In genomic region chr7:116671111-116671510, GRCh38 we compare ENCODE assay signal across 10 cellular contexts. TPM values are rescaled to one million over a fixed set of nuclear protein-coding genes. Genes with fewer than 3 reads are reported as not detected.
DNase-seq lines count a peak whose midpoint lies in the region; ATAC-seq and TF ChIP-seq lines count a peak whose summit lies in the region.
"Had no signal": no experiment of that assay in that cellular context is flagged by ENCODE, and none has a peak within 500 bp of the region (broad histone marks: within the 10 kb centered on the region; RNA-seq: fewer than 3 reads in every experiment).

No MANE protein-coding gene starts in this region.

- H3K4me1 Mint-ChIP-seq in HFFc6 (ENCODE audit: low read depth) (peaks cover 42% of the 10 kb centered on the region), activated B cell treated with CpG ODN at 0.5 μM for 24 hours (peaks cover 20% of the 10 kb centered on the region)

- TF ChIP-seq CTCF in HFFc6 (IDR thresholded peaks at IDR 0.05) = no peak
- TF ChIP-seq CTCF in activated B cell treated with CpG ODN at 0.5 μM for 24 hours (IDR thresholded peaks at IDR 0.05) = no peak
- no peak for TF ChIP-seq CTCF in gastrocnemius medialis (IDR thresholded peaks at IDR 0.05 in 4 of 5, conservative IDR thresholded peaks at IDR 0.05 in 1 of 5)

- H3K27me3 ChIP-seq in right cardiac atrium (ENCODE audit: control insufficient read depth, insufficient read depth) = no peaks in the 10 kb centered on the region
- H3K27me3 ChIP-seq in gastrocnemius medialis = no peaks in the 10 kb centered on the region
- H3K27me3 ChIP-seq: gastroesophageal sphincter had no signal

- WGBS in right cardiac atrium = 73% methylated on average over 7 of the region's 7 CpGs

- H3K36me3 ChIP-seq in gastrocnemius medialis = no peaks in the 10 kb centered on the region
- H3K36me3 ChIP-seq: gastroesophageal sphincter had no signal

- H3K9me3 Mint-ChIP-seq in HFFc6 (no peaks in the 10 kb centered on the region), activated B cell treated with CpG ODN at 0.5 μM for 24 hours (no peaks in the 10 kb centered on the region)

- CTCF ChIA-PET in activated B cell treated with CpG ODN at 0.5 μM for 24 hours (lab: Charles Lee) = interaction anchor here (1.0 to 2.8 kb wide), 5 partner anchors 80 to 139 kb away, joined by 3 to 11 read pairs (median 3); no protein-coding TSS in a partner anchor

- DNase-seq in HFFc6 (no peak), activated B cell treated with CpG ODN at 0.5 μM for 24 hours (no peak), right cardiac atrium (no peak), gastrocnemius medialis (no peak), NCI-H146 treated with DMSO at 0.1 percent for 48 hours (lab: John Stamatoyannopoulos, UW; ENCODE audit: unreplicated experiment) (no peak)

- TF ChIP-seq POLR2A in gastrocnemius medialis (IDR thresholded peaks at IDR 0.05) = no peak

- no peak overlapping the region for H3K27ac ChIP-seq in right cardiac atrium (ENCODE audit: low read length)
- peak overlapping the region; percentile 95 to 96 (median 96) for H3K27ac ChIP-seq in gastrocnemius medialis

- peak overlapping the region; percentile 93 for H3K4me3 Mint-ChIP-seq in HFFc6
- peak overlapping the region; percentile 79 for H3K4me3 Mint-ChIP-seq in activated B cell treated with CpG ODN at 0.5 μM for 24 hours

- H3K27ac Mint-ChIP-seq in HFFc6 = peak overlapping the region; percentile 81
- no peak overlapping the region for H3K27ac Mint-ChIP-seq in activated B cell treated with CpG ODN at 0.5 μM for 24 hours
- H3K27ac Mint-ChIP-seq: activated naive CD8-positive, alpha-beta T cell had no signal

- ATAC-seq in activated B cell treated with CpG ODN at 0.5 μM for 24 hours (ENCODE audit: low read depth) = no peak
- no peak for ATAC-seq in right cardiac atrium
- no peak for ATAC-seq in gastrocnemius medialis
- ATAC-seq in HG02798 (IDR thresholded peaks at IDR 0.05; ENCODE audit: poor library complexity, unreplicated experiment) = no peak
- no peak for ATAC-seq in HG03571 (IDR thresholded peaks at IDR 0.05; ENCODE audit: unreplicated experiment)
- no peak for ATAC-seq in HG03159 (IDR thresholded peaks at IDR 0.05; ENCODE audit: unreplicated experiment)

- H3K36me3 Mint-ChIP-seq in HFFc6 (ENCODE audit: low read depth) (peaks cover 19% of the 10 kb centered on the region; the same call in 1 of the 2 replicates), activated B cell treated with CpG ODN at 0.5 μM for 24 hours (ENCODE audit: low read depth) (no peaks in the 10 kb centered on the region)
- H3K36me3 Mint-ChIP-seq: activated naive CD8-positive, alpha-beta T cell had no signal

- POLR2A ChIA-PET in activated B cell treated with CpG ODN at 0.5 μM for 24 hours (lab: Charles Lee) = interaction anchor here (0.6 to 0.7 kb wide), 2 partner anchors 32 to 413 kb away, joined by 3 to 5 read pairs; no protein-coding TSS in a partner anchor

- H3K4me1 ChIP-seq in right cardiac atrium (ENCODE audit: control insufficient read depth, insufficient read depth, low read length) (no peaks in the 10 kb centered on the region), gastrocnemius medialis (peaks cover 43 to 45% of the 10 kb centered on the region in 2 donors)

- H3K9me3 ChIP-seq in right cardiac atrium (ENCODE audit: control insufficient read depth, low read length) (no peaks in the 10 kb centered on the region), gastrocnemius medialis (no peaks in the 10 kb centered on the region)
- H3K9me3 ChIP-seq: gastroesophageal sphincter had no signal

- H3K4me3 ChIP-seq in right cardiac atrium (ENCODE audit: low read length) (peak overlapping the region; percentile 55), gastrocnemius medialis (peak overlapping the region; percentile 67 to 83 (median 77))

- intact Hi-C loops in activated B cell treated with CpG ODN at 0.5 μM for 24 hours (cut with micrococcal nuclease) (loop anchor here (1.0 to 5.0 kb wide), 6 partner anchors 78 to 504 kb away; partner anchors contain the start of gene CAV1), right cardiac atrium (cut with DNase I) (loop anchor here in 3 of 4 donors (10.0 kb wide), 2 partner anchors 114 to 134 kb away; no protein-coding TSS in a partner anchor), gastrocnemius medialis (cut with DNase I; ENCODE audit: low total_unique reads) (loop anchor here (1.0 to 10.0 kb wide), 5 partner anchors 36 to 284 kb away; partner anchors contain the start of gene ST7)

- no peaks in the 10 kb centered on the region for H3K27me3 Mint-ChIP-seq in HFFc6 (ENCODE audit: insufficient read depth)
- peaks cover 61% of the 10 kb centered on the region for H3K27me3 Mint-ChIP-seq in activated B cell treated with CpG ODN at 0.5 μM for 24 hours

- in situ Hi-C loops in gastrocnemius medialis (cut with MboI; ENCODE audit: low sequenced_read_pairs in 4 of 4) = loop anchor here in 1 of 4 donors (5.0 kb wide), 1 partner anchor 136 kb away; no protein-coding TSS in a partner anchor

RNA-seq across cellular contexts. Expression of gene MET, which starts 0.9 kb away (rescaled TPM):
- total RNA-seq in HFFc6 (2021; fragmentation: NEBNext Ultra II Directional; extraction: Animal tissue kit (Norgen Biotek cat#: 25700)) = 100 to 1,000 TPM; 101 to 149 (median 129) TPM
- total RNA-seq in activated B cell treated with CpG ODN at 0.5 μM for 24 hours = 1.1 and 1.5 TPM in 2 replicates
- total RNA-seq in right cardiac atrium = 10 to 100 TPM in 3 of 4 donors, 1 to 10 TPM in 1; 8.4 to 20.0 (median 14.7) TPM
- 4.1 TPM for polyA plus RNA-seq in right cardiac atrium
- 10 to 100 TPM; 15.9 to 36.8 (median 28.7) TPM for total RNA-seq in gastrocnemius medialis
